13 cellular contexts compared by ENCODE assay signal in genomic region chr14:68896132-68896531, GRCh38.
A peak's percentile ranks its signal among the peaks of the same experiment; 100 is the strongest.
DNase-seq lines count a peak whose midpoint lies in the region; ATAC-seq, FAIRE-seq and TF ChIP-seq lines count a peak whose summit lies in the region.
"Had no signal": no experiment of that assay in that cellular context is flagged by ENCODE, and none has a peak within 500 bp of the region (broad histone marks: within the 10 kb centered on the region; RNA-seq: fewer than 3 reads in every experiment).

No MANE protein-coding gene starts in this region.

- intact Hi-C loops in activated T-helper 2 cell treated with anti-CD3 and anti-CD28 coated beads, Interferon-gamma antibody, Interleukin-2, Interleukin-4, amounts not matched to agents 10 μg/mL and 5 μg/mL and 100 μg/mL, durations not matched to agents 14 hours and 24 hours and 36 hours (cut with micrococcal nuclease): no loop called here

- H3K4me3 ChIP-seq in BE2C (ENCODE audit: low read depth, low read length) (no peak overlapping the region), HFF-Myc (replicated peaks; ENCODE audit: low read depth, low read length) (no peak overlapping the region), bronchial epithelial cell (ENCODE audit: low read depth, low read length) (no peak overlapping the region), muscle layer of colon (ENCODE audit: low read depth in 1 of 2, low read length in 2 of 2) (no peak overlapping the region)
- H3K4me3 ChIP-seq: left ventricle myocardium inferior had no signal

- H3K36me3 ChIP-seq in BE2C: peaks cover 48% of the 10 kb centered on the region
- peaks cover 44% of the 10 kb centered on the region for H3K36me3 ChIP-seq in bronchial epithelial cell (ENCODE audit: control insufficient read depth, insufficient read depth, low read length)
- peaks cover 83% of the 10 kb centered on the region for H3K36me3 ChIP-seq in muscle layer of colon (ENCODE audit: insufficient read depth, low read length)

- no peaks in the 10 kb centered on the region for H3K4me1 ChIP-seq in BE2C
- H3K4me1 ChIP-seq in muscle layer of colon (ENCODE audit: insufficient read depth, low read length): peaks cover 71% of the 10 kb centered on the region

- no peaks in the 10 kb centered on the region for H3K27me3 Mint-ChIP-seq in activated T-helper 2 cell treated with anti-CD3 and anti-CD28 coated beads, Interferon-gamma antibody, Interleukin-2, Interleukin-4, amounts not matched to agents 10 μg/mL and 5 μg/mL and 100 μg/mL, durations not matched to agents 14 hours and 24 hours and 36 hours (ENCODE audit: low read depth)

- DNase-seq in BE2C (no peak), HFF-Myc (ENCODE audit: extremely low read depth, low read depth) (no peak), bronchial epithelial cell (ENCODE audit: low read depth) (no peak), NCI-H2081 (lab: John Stamatoyannopoulos, UW) (no peak)
- no peak for DNase-seq in activated T-helper 2 cell treated with anti-CD3 and anti-CD28 coated beads, Interferon-gamma antibody, Interleukin-2, Interleukin-4, amounts not matched to agents 10 μg/mL and 5 μg/mL and 100 μg/mL, durations not matched to agents 14 hours and 24 hours and 36 hours (ENCODE audit: low spot score)
- DNase-seq in central memory CD4-positive, alpha-beta T cell: no peak
- DNase-seq: activated CD8-positive, alpha-beta memory T cell treated with anti-CD3 and anti-CD28 coated beads, Interleukin-2, amount 10 ng/mL, durations not matched to agents 7 days and 5 days; KG1; left ventricle myocardium inferior; NCI-H510A; retina had no signal

- H3K27ac ChIP-seq in muscle layer of colon (ENCODE audit: low read depth, low read length): peak overlapping the region; percentile 59
- H3K27ac ChIP-seq: left ventricle myocardium inferior had no signal

- no peak for ATAC-seq in HG03571 (IDR thresholded peaks at IDR 0.05; ENCODE audit: unreplicated experiment)
- ATAC-seq: activated CD8-positive, alpha-beta memory T cell treated with anti-CD3 and anti-CD28 coated beads, Interleukin-2, amount 10 ng/mL, durations not matched to agents 7 days and 5 days had no signal

- H3K9ac ChIP-seq in muscle layer of colon (ENCODE audit: low read length): no peak overlapping the region

- no peak overlapping the region for H3K4me3 Mint-ChIP-seq in activated T-helper 2 cell treated with anti-CD3 and anti-CD28 coated beads, Interferon-gamma antibody, Interleukin-2, Interleukin-4, amounts not matched to agents 10 μg/mL and 5 μg/mL and 100 μg/mL, durations not matched to agents 14 hours and 24 hours and 36 hours (ENCODE audit: low read depth)
- H3K4me3 Mint-ChIP-seq: activated CD8-positive, alpha-beta memory T cell treated with anti-CD3 and anti-CD28 coated beads, Interleukin-2, amount 10 ng/mL, durations not matched to agents 7 days and 5 days had no signal

- H3K4me1 Mint-ChIP-seq in activated T-helper 2 cell treated with anti-CD3 and anti-CD28 coated beads, Interferon-gamma antibody, Interleukin-2, Interleukin-4, amounts not matched to agents 10 μg/mL and 5 μg/mL and 100 μg/mL, durations not matched to agents 14 hours and 24 hours and 36 hours (ENCODE audit: low read depth): peaks cover 26% of the 10 kb centered on the region

- FAIRE-seq in bronchial epithelial cell (lab: Jason Lieb, UNC): no peak

- H3K27me3 ChIP-seq in BE2C: no peaks in the 10 kb centered on the region
- no peaks in the 10 kb centered on the region for H3K27me3 ChIP-seq in bronchial epithelial cell (ENCODE audit: control insufficient read depth, insufficient read depth, low read length)
- no peaks in the 10 kb centered on the region for H3K27me3 ChIP-seq in muscle layer of colon (ENCODE audit: control insufficient read depth in 1 of 2, insufficient read depth in 2 of 2, low read length in 2 of 2)

- H3K9me3 ChIP-seq in BE2C (no peaks in the 10 kb centered on the region), muscle layer of colon (ENCODE audit: low read length) (no peaks in the 10 kb centered on the region)
- H3K9me3 ChIP-seq: left ventricle myocardium inferior had no signal

- no peaks in the 10 kb centered on the region for H3K9me3 Mint-ChIP-seq in activated T-helper 2 cell treated with anti-CD3 and anti-CD28 coated beads, Interferon-gamma antibody, Interleukin-2, Interleukin-4, amounts not matched to agents 10 μg/mL and 5 μg/mL and 100 μg/mL, durations not matched to agents 14 hours and 24 hours and 36 hours

- TF ChIP-seq CTCF in BE2C (IDR thresholded peaks at IDR 0.05; ENCODE audit: low read depth, low read length) (peak; percentile 45), HFF-Myc (IDR thresholded peaks at IDR 0.05; ENCODE audit: low read depth, low read length, missing control alignments) (peak; percentile 44), bronchial epithelial cell (IDR thresholded peaks at IDR 0.05; ENCODE audit: insufficient read depth, low read length, severe bottlenecking) (peak; percentile 24)

- peaks cover 42% of the 10 kb centered on the region for H3K36me3 Mint-ChIP-seq in activated T-helper 2 cell treated with anti-CD3 and anti-CD28 coated beads, Interferon-gamma antibody, Interleukin-2, Interleukin-4, amounts not matched to agents 10 μg/mL and 5 μg/mL and 100 μg/mL, durations not matched to agents 14 hours and 24 hours and 36 hours (ENCODE audit: low read depth)
- H3K36me3 Mint-ChIP-seq: activated CD8-positive, alpha-beta memory T cell treated with anti-CD3 and anti-CD28 coated beads, Interleukin-2, amount 10 ng/mL, durations not matched to agents 7 days and 5 days had no signal

- H3K27ac Mint-ChIP-seq in activated T-helper 2 cell treated with anti-CD3 and anti-CD28 coated beads, Interferon-gamma antibody, Interleukin-2, Interleukin-4, amounts not matched to agents 10 μg/mL and 5 μg/mL and 100 μg/mL, durations not matched to agents 14 hours and 24 hours and 36 hours: no peak overlapping the region
- H3K27ac Mint-ChIP-seq: activated CD8-positive, alpha-beta memory T cell treated with anti-CD3 and anti-CD28 coated beads, Interleukin-2, amount 10 ng/mL, durations not matched to agents 7 days and 5 days had no signal
